In the genomic region with DNA sequence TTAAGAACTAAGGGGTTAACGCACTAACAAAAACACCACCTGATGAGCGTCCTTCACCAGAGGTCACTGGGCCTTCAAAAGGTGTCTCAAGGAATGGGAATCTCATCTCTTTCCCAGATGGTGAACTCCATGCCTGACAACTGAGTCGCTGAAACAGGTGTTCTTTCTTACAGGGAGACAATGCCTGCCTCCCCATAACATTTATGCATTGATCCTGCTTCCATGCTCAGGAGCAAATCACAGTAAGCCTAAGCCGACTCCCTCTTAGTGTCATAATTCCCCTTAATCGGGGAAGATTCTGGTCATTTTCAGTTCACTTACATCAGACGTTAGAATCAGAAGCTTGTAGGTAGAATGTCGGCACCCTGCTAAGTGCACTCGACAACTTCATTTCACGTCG, we compare ENCODE assay signal across 15 cellular contexts.
DNase-seq lines count a peak whose midpoint lies in the region; ATAC-seq and TF ChIP-seq lines count a peak whose summit lies in the region.
"Had no signal": no experiment of that assay in that cellular context is flagged by ENCODE, and none has a peak within 500 bp of the region (broad histone marks: within the 10 kb centered on the region; RNA-seq: fewer than 3 reads in every experiment).

No MANE protein-coding gene starts in this region.

- H3K4me1 Mint-ChIP-seq in GM23338 (peaks cover 46% of the 10 kb centered on the region), neural progenitor cell (peaks cover 34% of the 10 kb centered on the region), type B pancreatic cell (ENCODE audit: unreplicated experiment) (peaks cover 49% of the 10 kb centered on the region)

- H3K4me3 Mint-ChIP-seq in GM23338 (peak overlapping the region; percentile 20; the same call in 2 of the 3 replicates), neural progenitor cell (peak overlapping the region; percentile 38), type B pancreatic cell (no peak overlapping the region)

- H3F3A ChIP-seq in GM23338 (replicated peaks; ENCODE audit: low read depth) = 0 out of 2 replicates have a peak, but pooled peaks cover 5% of the 10 kb centered on the region
- peaks cover 31% of the 10 kb centered on the region for H3F3A ChIP-seq in neural progenitor cell (ENCODE audit: low read depth)

- H4K20me1 ChIP-seq in GM23338 (replicated peaks; ENCODE audit: insufficient read depth) (peaks cover 38% of the 10 kb centered on the region), neural progenitor cell (ENCODE audit: low read depth) (peaks cover 33% of the 10 kb centered on the region)

- 55 to 58% methylated on average over 10 of the region's 10 CpGs for WGBS in ectodermal cell, 2 experiments

- peak overlapping the region; percentile 31; the same call in 1 of the 2 replicates for H3K27ac Mint-ChIP-seq in GM23338
- peak overlapping the region; percentile 84 for H3K27ac Mint-ChIP-seq in neural progenitor cell
- no peak overlapping the region for H3K27ac Mint-ChIP-seq in type B pancreatic cell

- TF ChIP-seq CTCF in GM23338 (conservative IDR thresholded peaks at IDR 0.05; ENCODE audit: low read depth in 2 of 2) (no peak), neural progenitor cell (IDR thresholded peaks at IDR 0.05) (no peak), type B pancreatic cell (conservative IDR thresholded peaks at IDR 0.05) (no peak)

- no peak overlapping the region for H2AFZ ChIP-seq in GM23338
- no peak overlapping the region for H2AFZ ChIP-seq in neural progenitor cell (replicated peaks)

- no peaks in the 10 kb centered on the region for H3K9me2 ChIP-seq in GM23338 (ENCODE audit: insufficient read depth)

- H3K4me1 ChIP-seq in GM23338 (ENCODE audit: insufficient read depth) (peaks cover 30% of the 10 kb centered on the region), HUES48 (ENCODE audit: control insufficient read depth, insufficient read depth, low read length) (peaks cover 24% of the 10 kb centered on the region), ectodermal cell (ENCODE audit: control insufficient read depth, insufficient read depth, low read length) (peaks cover 29% of the 10 kb centered on the region), neural progenitor cell (peaks cover 26% of the 10 kb centered on the region)

- H3K9ac ChIP-seq in HUES48 (ENCODE audit: low read depth, low read length) = no peak overlapping the region
- H3K9ac ChIP-seq in neural progenitor cell = no peak overlapping the region

- peaks cover 17% of the 10 kb centered on the region for H3K27me3 Mint-ChIP-seq in GM23338 (ENCODE audit: insufficient read depth, low read depth, poor library complexity)
- peaks cover 4% of the 10 kb centered on the region for H3K27me3 Mint-ChIP-seq in neural progenitor cell (ENCODE audit: insufficient read depth, low read depth)
- H3K27me3 Mint-ChIP-seq in type B pancreatic cell = no peaks in the 10 kb centered on the region

- H3K4me3 ChIP-seq in GM23338 = no peak overlapping the region
- H3K4me3 ChIP-seq in HUES48 (ENCODE audit: low read depth, low read length) = no peak overlapping the region
- no peak overlapping the region for H3K4me3 ChIP-seq in ectodermal cell (ENCODE audit: insufficient read depth, low read depth, low read length)
- H3K4me3 ChIP-seq in neural progenitor cell = peak overlapping the region; percentile 22

- H3K9me3 ChIP-seq in HUES48 (ENCODE audit: control insufficient read depth, insufficient read depth, low read length) = no peaks in the 10 kb centered on the region
- H3K9me3 ChIP-seq in ectodermal cell (ENCODE audit: control insufficient read depth, low read length) = no peaks in the 10 kb centered on the region
- H3K9me3 ChIP-seq in neural progenitor cell (ENCODE audit: low read depth) = no peaks in the 10 kb centered on the region

- no peaks in the 10 kb centered on the region for H3K27me3 ChIP-seq in GM23338 (ENCODE audit: insufficient read depth)
- no peaks in the 10 kb centered on the region for H3K27me3 ChIP-seq in HUES48 (ENCODE audit: control insufficient read depth, insufficient read depth, low read length)
- H3K27me3 ChIP-seq in ectodermal cell (ENCODE audit: control insufficient read depth, insufficient read depth, low read length, poor library complexity, severe bottlenecking) = no peaks in the 10 kb centered on the region
- no peaks in the 10 kb centered on the region for H3K27me3 ChIP-seq in neural progenitor cell

- ATAC-seq in GM23338 = no peak; the same call in 2 of the 3 replicates
- no peak for ATAC-seq in esophagus mucosa
- ATAC-seq in HG02623 (IDR thresholded peaks at IDR 0.05; ENCODE audit: unreplicated experiment) = no peak

- no peaks in the 10 kb centered on the region for H3K9me3 Mint-ChIP-seq in GM23338
- peaks cover 7% of the 10 kb centered on the region for H3K9me3 Mint-ChIP-seq in neural progenitor cell
- no peaks in the 10 kb centered on the region for H3K9me3 Mint-ChIP-seq in type B pancreatic cell

- H3K4me2 ChIP-seq in GM23338 (peak overlapping the region; percentile 67; the same call in 1 of the 2 replicates), neural progenitor cell (peak overlapping the region; percentile 59)

- DNase-seq in GM23338 (ENCODE audit: low spot score) (no peak), neural progenitor cell (ENCODE audit: low spot score) (peak; percentile 14), OCI-M2 (lab: John Stamatoyannopoulos, UW; ENCODE audit: unreplicated experiment) (no peak), type B pancreatic cell (ENCODE audit: extremely low spot score, unreplicated experiment) (no peak)
- DNase-seq: DMS 273 treated with DMSO at 0.1 percent for 48 hours, GDM1, GOT3, NCI-H2029 treated with DMSO at 0.1 percent for 48 hours, NCI-H510A, SIG-M5 had no signal

- H3K36me3 Mint-ChIP-seq in GM23338 (ENCODE audit: low read depth) (peaks cover 66% of the 10 kb centered on the region), neural progenitor cell (peaks cover 37% of the 10 kb centered on the region), type B pancreatic cell (peaks cover 53% of the 10 kb centered on the region)

- H3K79me2 ChIP-seq in GM23338 (replicated peaks; ENCODE audit: insufficient read depth) = peaks cover 98% of the 10 kb centered on the region
- peaks cover 23% of the 10 kb centered on the region for H3K79me2 ChIP-seq in neural progenitor cell (ENCODE audit: low read depth)

- H3K36me3 ChIP-seq in GM23338 (ENCODE audit: insufficient read depth) = 0 out of 2 replicates have a peak, but pooled peaks cover 3% of the 10 kb centered on the region
- 0 out of 2 replicates have a peak, but pooled peaks cover 5% of the 10 kb centered on the region for H3K36me3 ChIP-seq in HUES48 (ENCODE audit: control insufficient read depth, insufficient read depth, low read length)
- peaks cover 8% of the 10 kb centered on the region for H3K36me3 ChIP-seq in ectodermal cell (ENCODE audit: control insufficient read depth, insufficient read depth, low read length)
- H3K36me3 ChIP-seq in neural progenitor cell = no peaks in the 10 kb centered on the region

- H3K27ac ChIP-seq in GM23338 (ENCODE audit: low read depth) = peak overlapping the region; percentile 88
- H3K27ac ChIP-seq in HUES48 (ENCODE audit: low read depth, low read length) = peak overlapping the region; percentile 76
- peak overlapping the region; percentile 47 for H3K27ac ChIP-seq in ectodermal cell (ENCODE audit: insufficient read depth, low read depth, low read length, poor library complexity, severe bottlenecking)
- H3K27ac ChIP-seq in neural progenitor cell = peak overlapping the region; percentile 60
- H3K27ac ChIP-seq: C4-2B had no signal

TF ChIP-seq in GM23338, 12 proteins besides CTCF, POLR2A, EP300 and RAD21:
- TF ChIP-seq JUNB (IDR thresholded peaks at IDR 0.05; ENCODE audit: unreplicated experiment) = no peak
- no peak for TF ChIP-seq POLR2AphosphoS5 (IDR thresholded peaks at IDR 0.05; ENCODE audit: low read depth)
- TF ChIP-seq ZNF114 (CRISPR knock-in tag; IDR thresholded peaks at IDR 0.05) = no peak
